Comparison of ENCODE assay signal across 8 cellular contexts in the genomic region with DNA sequence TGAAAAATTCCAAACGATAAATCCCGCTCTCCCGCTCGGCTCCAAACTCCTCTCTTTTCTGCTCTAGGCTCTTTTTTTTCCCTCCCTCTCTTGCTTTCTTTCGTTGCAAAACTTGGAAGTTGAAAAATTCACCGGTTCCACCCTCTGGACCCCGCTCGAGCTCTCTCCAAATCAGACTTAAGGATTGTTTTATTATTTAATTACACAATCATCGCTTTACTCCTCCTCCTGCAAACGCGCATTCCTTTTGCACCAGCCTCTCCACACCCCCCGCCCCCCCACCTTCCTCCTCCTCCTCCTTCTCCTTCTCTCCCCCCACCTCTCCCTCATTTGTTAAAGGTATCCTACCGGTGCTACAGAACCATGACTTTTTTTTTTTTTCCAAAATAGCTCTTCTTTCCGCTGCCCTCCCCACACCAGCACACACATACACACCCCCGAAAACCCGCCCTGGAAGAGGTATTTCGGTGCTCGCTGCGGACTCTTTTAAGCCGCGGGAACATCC. TPM values are rescaled to one million over a fixed set of nuclear protein-coding genes. Genes with fewer than 3 reads are reported as not detected.
DNase-seq lines count a peak whose midpoint lies in the region; ATAC-seq, FAIRE-seq and TF ChIP-seq lines count a peak whose summit lies in the region.

No MANE protein-coding gene starts in this region.

- ATAC-seq in GM19463 (IDR thresholded peaks at IDR 0.05; ENCODE audit: unreplicated experiment) (peak; percentile 1), heart right ventricle (peak; percentile 42 to 60 (median 56))

- peak overlapping the region; percentile 91 for H3K14ac ChIP-seq in trophoblast cell (ENCODE audit: low read length)

- H3K4me2 ChIP-seq in trophoblast cell (ENCODE audit: low read length), result peak overlapping the region; percentile 93

- peak overlapping the region; percentile 55 to 94 (median 76) for H3K4me3 ChIP-seq in heart right ventricle
- peak overlapping the region; percentile 76 for H3K4me3 ChIP-seq in trophoblast cell (ENCODE audit: low read depth, low read length)

- no peak overlapping the region for H3K4ac ChIP-seq in trophoblast cell (ENCODE audit: low read depth, low read length)

- H2AK5ac ChIP-seq in trophoblast cell (ENCODE audit: low read length), result no peak overlapping the region

- peaks cover 18% of the 10 kb centered on the region for H3K79me1 ChIP-seq in trophoblast cell (ENCODE audit: low read length)

- peaks cover 6% of the 10 kb centered on the region for H3K79me2 ChIP-seq in trophoblast cell (ENCODE audit: control insufficient read depth, insufficient read depth, low read length, poor library complexity)

- intact Hi-C loops in heart right ventricle (cut with DNase I), result loop anchor here in 9 of 10 donors (2.0 to 10.0 kb wide), 16 partner anchors 33 to 750 kb away; no protein-coding TSS in a partner anchor

- H3K36me3 ChIP-seq in heart right ventricle (no peaks in the 10 kb centered on the region), trophoblast cell (ENCODE audit: control insufficient read depth in 1 of 2, insufficient read depth in 2 of 2, low read length in 2 of 2) (no peaks in the 10 kb centered on the region)

- H3K9me3 ChIP-seq in heart right ventricle, result no peaks in the 10 kb centered on the region
- no peaks in the 10 kb centered on the region for H3K9me3 ChIP-seq in trophoblast cell (ENCODE audit: insufficient read depth, low read depth, low read length)

- peak overlapping the region; percentile 36 for H2BK5ac ChIP-seq in trophoblast cell (ENCODE audit: low read depth, low read length, poor library complexity)

- H4K8ac ChIP-seq in trophoblast cell (ENCODE audit: low read depth, low read length), result peak overlapping the region; percentile 96

- no peak overlapping the region for H3K23ac ChIP-seq in trophoblast cell (ENCODE audit: low read length)

- H3K27me3 ChIP-seq in heart right ventricle (peaks cover 0 to 69% (median 0%) of the 10 kb centered on the region in 7 donors), trophoblast cell (ENCODE audit: insufficient read depth, low read length) (peaks cover 4% of the 10 kb centered on the region)

- no peak for TF ChIP-seq CTCF in heart right ventricle (IDR thresholded peaks at IDR 0.05)
- no peak for TF ChIP-seq CTCF in D721Med (IDR thresholded peaks at IDR 0.05; ENCODE audit: insufficient read depth, missing control alignments)

- H3K4me1 ChIP-seq in heart right ventricle (peaks cover 0 to 55% (median 40%) of the 10 kb centered on the region in 9 donors), trophoblast cell (ENCODE audit: control insufficient read depth in 1 of 2, insufficient read depth in 2 of 2, low read length in 2 of 2) (peaks cover 0 to 3% of the 10 kb centered on the region in 2 experiments)

- FAIRE-seq in D721Med (lab: Jason Lieb, UNC), result no peak

- H4K91ac ChIP-seq in trophoblast cell (ENCODE audit: low read depth, low read length), result peak overlapping the region; percentile 96

- H3K9ac ChIP-seq in trophoblast cell (ENCODE audit: low read length), result peak overlapping the region; percentile 71

- 0 to 1% methylated on average over 21 of the region's 21 CpGs for WGBS in heart right ventricle, 2 donors
- WGBS in trophoblast cell (ENCODE audit: extremely low coverage, insufficient coverage, insufficient read length), result no CpG with 5 or more reads among the region's 21 CpGs

- H3K18ac ChIP-seq in trophoblast cell (ENCODE audit: low read length), result peak overlapping the region; percentile 71

- DNase-seq in AG08396 (ENCODE audit: low spot score) (peak; percentile 68), NCI-H345 (lab: John Stamatoyannopoulos, UW) (peak; percentile 86), amygdala (lab: John Stamatoyannopoulos, UW) (peak in 29 of 56 donors; percentile 32 to 81 (median 56)), heart right ventricle (peak; percentile 73 to 90), trophoblast cell (peak; percentile 23 to 39), D721Med (ENCODE audit: insufficient read length, low spot score) (no peak)
- no peak for DNase-seq in stimulated activated naive CD4-positive, alpha-beta T cell treated with Interleukin-2 at 50 U/mL for 16 hours (lab: John Stamatoyannopoulos, UW)

- H2BK12ac ChIP-seq in trophoblast cell (ENCODE audit: low read length), result no peak overlapping the region

- H4K12ac ChIP-seq in trophoblast cell (ENCODE audit: low read depth, low read length), result peak overlapping the region; percentile 95

- H2AFZ ChIP-seq in trophoblast cell (ENCODE audit: insufficient read depth, low read length, poor library complexity), result peak overlapping the region; percentile 79

- H3K27ac ChIP-seq in heart right ventricle (peak overlapping the region; percentile 96 to 100 (median 99)), trophoblast cell (ENCODE audit: low read depth, low read length) (peak overlapping the region; percentile 76)

- peak overlapping the region; percentile 97 for H2BK120ac ChIP-seq in trophoblast cell (ENCODE audit: insufficient read depth, low read length, poor library complexity)

RNA-seq across cellular contexts. Expression of gene NFIB, which starts 0.5 kb away (rescaled TPM):
- total RNA-seq in heart right ventricle, result 100 to 1,000 TPM in 9 of 10 donors, 10 to 100 TPM in 1; 96.8 to 145 (median 126) TPM
- polyA plus RNA-seq in heart right ventricle, result 10 to 100 TPM; 16.7 to 37.2 TPM
- polyA plus RNA-seq in trophoblast cell (2013), result 0.96 and 1.2 TPM in 2 replicates

Comparison
In these comparisons a context has a peak if more than half of its experiments do, and no peak if none do; other contexts are left out.
1. DNase-seq: peak in AG08396 (single experiment), NCI-H345 (single experiment), amygdala (29 of 56), heart right ventricle (2 of 2) and trophoblast cell (2 of 2); none in D721Med (single experiment) and stimulated activated naive CD4-positive, alpha-beta T cell treated with Interleukin-2 at 50 U/mL for 16 hours (single experiment).